ENCODE assay signal across 8 cellular contexts in genomic region chr2:71276311-71277158, GRCh38. TPM values are rescaled to one million over a fixed set of nuclear protein-coding genes. Genes with fewer than 3 reads are reported as not detected.
DNase-seq lines count a peak whose midpoint lies in the region; ATAC-seq, FAIRE-seq and TF ChIP-seq lines count a peak whose summit lies in the region.

No MANE protein-coding gene starts in this region.

- H3K4me1 Mint-ChIP-seq in astrocyte (ENCODE audit: low read depth, unreplicated experiment), result peaks cover 4% of the 10 kb centered on the region

- H3K4me3 Mint-ChIP-seq in astrocyte (ENCODE audit: unreplicated experiment), result peak overlapping the region; percentile 88

- no peaks in the 10 kb centered on the region for H3K9me2 ChIP-seq in hepatocyte (replicated peaks; ENCODE audit: insufficient read depth)

- peaks cover 9% of the 10 kb centered on the region for H3K4me1 ChIP-seq in astrocyte (ENCODE audit: insufficient read depth, low read length)
- peaks cover 19% of the 10 kb centered on the region for H3K4me1 ChIP-seq in hepatocyte (ENCODE audit: insufficient read depth)
- H3K4me1 ChIP-seq in urinary bladder (ENCODE audit: insufficient read depth), result no peaks in the 10 kb centered on the region

- FAIRE-seq in astrocyte (lab: Jason Lieb, UNC), result no peak

- H3K27ac ChIP-seq in astrocyte (ENCODE audit: low read depth, low read length) (no peak overlapping the region), hepatocyte (no peak overlapping the region), urinary bladder (ENCODE audit: low read depth) (no peak overlapping the region)

- H3K27ac Mint-ChIP-seq in astrocyte (ENCODE audit: unreplicated experiment), result no peak overlapping the region

- H3K27me3 ChIP-seq in astrocyte (ENCODE audit: insufficient read depth, low read length) (peaks cover 4% of the 10 kb centered on the region), hepatocyte (peaks cover 80% of the 10 kb centered on the region)

- H3K9me3 Mint-ChIP-seq in astrocyte (ENCODE audit: unreplicated experiment), result peaks cover 10% of the 10 kb centered on the region

- H3K36me3 Mint-ChIP-seq in astrocyte (ENCODE audit: low read depth, unreplicated experiment), result no peaks in the 10 kb centered on the region

- peak overlapping the region; percentile 93 for H3K4me2 ChIP-seq in astrocyte (ENCODE audit: low read length)
- peak overlapping the region; percentile 99 for H3K4me2 ChIP-seq in hepatocyte

- peak; percentile 96 for ATAC-seq in HG02571 (IDR thresholded peaks at IDR 0.05; ENCODE audit: unreplicated experiment)

- no peaks in the 10 kb centered on the region for H3K79me2 ChIP-seq in astrocyte (ENCODE audit: insufficient read depth, low read length)
- H3K79me2 ChIP-seq in hepatocyte, result no peaks in the 10 kb centered on the region

- no peaks in the 10 kb centered on the region for H4K20me1 ChIP-seq in astrocyte (ENCODE audit: insufficient read depth, low read length)
- H4K20me1 ChIP-seq in hepatocyte (ENCODE audit: insufficient read depth, poor library complexity, severe bottlenecking), result no peaks in the 10 kb centered on the region

- H3K4me3 ChIP-seq in astrocyte (ENCODE audit: insufficient read depth, low read depth, low read length) (peak overlapping the region; percentile 76), hepatocyte (peak overlapping the region; percentile 52), urinary bladder (ENCODE audit: low read depth, low read length) (peak overlapping the region; percentile 49)

- peak overlapping the region; percentile 94 for H2AFZ ChIP-seq in astrocyte (ENCODE audit: low read depth, low read length)
- H2AFZ ChIP-seq in hepatocyte, result peak overlapping the region; percentile 75

- peaks cover 19% of the 10 kb centered on the region for H3K27me3 Mint-ChIP-seq in astrocyte (ENCODE audit: low read depth, unreplicated experiment)

- no peaks in the 10 kb centered on the region for H3K9me3 ChIP-seq in astrocyte (ENCODE audit: insufficient read depth, low read depth, low read length)
- no peaks in the 10 kb centered on the region for H3K9me3 ChIP-seq in hepatocyte (ENCODE audit: low read depth)

- no peaks in the 10 kb centered on the region for H3K36me3 ChIP-seq in astrocyte (ENCODE audit: insufficient read depth, low read length)
- H3K36me3 ChIP-seq in hepatocyte (replicated peaks; ENCODE audit: insufficient read depth, low read depth), result no peaks in the 10 kb centered on the region
- H3K36me3 ChIP-seq in urinary bladder (ENCODE audit: insufficient read depth), result no peaks in the 10 kb centered on the region

- peak; percentile 84 for DNase-seq in GM10266 (ENCODE audit: extremely low spot score)
- DNase-seq in NCI-H1092 (lab: John Stamatoyannopoulos, UW), result peak; percentile 79
- DNase-seq in T-helper 22 cell (ENCODE audit: low read depth), result peak; percentile 61
- peak; percentile 70 for DNase-seq in astrocyte (ENCODE audit: low read depth)
- DNase-seq in hepatocyte (ENCODE audit: low spot score), result peak; percentile 88
- peak; percentile 94 for DNase-seq in putamen (ENCODE audit: low spot score)

- peak overlapping the region; percentile 72 for H3K9ac ChIP-seq in astrocyte (ENCODE audit: low read length)

- TF ChIP-seq CTCF in GM10266 (IDR thresholded peaks at IDR 0.05; ENCODE audit: control insufficient read depth, insufficient read depth, low read depth, missing control alignments), result no peak
- TF ChIP-seq CTCF in astrocyte (IDR thresholded peaks at IDR 0.05; ENCODE audit: insufficient read depth, low read depth, low read length), result no peak
- TF ChIP-seq CTCF in hepatocyte (IDR thresholded peaks at IDR 0.05; ENCODE audit: poor library complexity), result no peak

- under 1% methylated on average over 67 of the region's 93 CpGs for WGBS in hepatocyte (ENCODE audit: low lambda C conversion rate, missing lambda C conversion rate)
- 1% methylated on average over 93 of the region's 93 CpGs for WGBS in urinary bladder

RNA-seq across cellular contexts. Expression of gene PAIP2B, which starts 49.6 kb away (rescaled TPM):
- total RNA-seq in astrocyte, result 1.7 TPM in 2 replicates
- total RNA-seq in hepatocyte, result 4.4 and 4.8 TPM in 2 replicates
- 1.8 and 2.6 TPM in 2 replicates for polyA plus RNA-seq in hepatocyte
- total RNA-seq in urinary bladder, result 7.6 TPM
- 4.2 TPM for polyA plus RNA-seq in urinary bladder

RNA-seq across cellular contexts. Expression of gene ZNF638, which starts 55.0 kb away (rescaled TPM):
- 87.1 and 91.7 TPM in 2 replicates for total RNA-seq in astrocyte
- total RNA-seq in hepatocyte, result 141 and 170 TPM in 2 replicates
- polyA plus RNA-seq in hepatocyte, result 41.2 and 52.7 TPM in 2 replicates
- total RNA-seq in urinary bladder, result 492 TPM
- 69.3 TPM for polyA plus RNA-seq in urinary bladder
